In genomic region chr14:106277503-106277902, GRCh38 we compare ENCODE assay signal across 10 cellular contexts.
A peak's percentile ranks its signal among the peaks of the same experiment; 100 is the strongest.
DNase-seq lines count a peak whose midpoint lies in the region; ATAC-seq, FAIRE-seq and TF ChIP-seq lines count a peak whose summit lies in the region.
"Had no signal": no experiment of that assay in that cellular context is flagged by ENCODE, and none has a peak within 500 bp of the region (broad histone marks: within the 10 kb centered on the region; RNA-seq: fewer than 3 reads in every experiment).

No MANE protein-coding gene starts in this region.

- no peaks in the 10 kb centered on the region for H3K36me3 ChIP-seq in WERI-Rb-1
- H3K36me3 ChIP-seq in HepG2 (replicated peaks in 1 of 2; ENCODE audit: control insufficient read depth in 1 of 2, insufficient read depth in 2 of 2, low read length in 2 of 2), result no peaks in the 10 kb centered on the region
- no peaks in the 10 kb centered on the region for H3K36me3 ChIP-seq in MG63
- no peaks in the 10 kb centered on the region for H3K36me3 ChIP-seq in smooth muscle cell (ENCODE audit: low read depth)
- H3K36me3 ChIP-seq: SJSA1 had no signal

- H3F3A ChIP-seq in smooth muscle cell (ENCODE audit: low read depth), result no peaks in the 10 kb centered on the region

- no peaks in the 10 kb centered on the region for H3K9me3 ChIP-seq in WERI-Rb-1 (ENCODE audit: severe bottlenecking)
- no peaks in the 10 kb centered on the region for H3K9me3 ChIP-seq in HepG2 (ENCODE audit: low read length)
- H3K9me3 ChIP-seq in MG63, result no peaks in the 10 kb centered on the region
- H3K9me3 ChIP-seq in smooth muscle cell (replicated peaks; ENCODE audit: low read depth), result peaks cover 7% of the 10 kb centered on the region
- H3K9me3 ChIP-seq: SJSA1 had no signal

- TF ChIP-seq RAD21 in HepG2 (CRISPR knock-in tag; IDR thresholded peaks at IDR 0.05), result no peak

- H3K4me2 ChIP-seq in HepG2 (ENCODE audit: low read depth, low read length) (no peak overlapping the region), smooth muscle cell (no peak overlapping the region)

- H2AFZ ChIP-seq in HepG2 (ENCODE audit: low read length) (no peak overlapping the region), smooth muscle cell (ENCODE audit: low read depth) (no peak overlapping the region)

- DNase-seq in COLO829 (ENCODE audit: low spot score), result peak; percentile 45
- DNase-seq in HFFc6, result no peak
- DNase-seq in WERI-Rb-1, result no peak
- DNase-seq in HepG2 (ENCODE audit: low spot score), result peak; percentile 4
- DNase-seq in T1000 (lab: John Stamatoyannopoulos, UW), result no peak
- no peak for DNase-seq in MG63
- DNase-seq in glutamatergic neuron, result no peak
- no peak for DNase-seq in smooth muscle cell (lab: John Stamatoyannopoulos, UW; ENCODE audit: unreplicated experiment)

- in situ Hi-C loops in HepG2 (cut with HindIII; ENCODE audit: extremely low pct_ligation_motif_present, low pct_unique_long_range_greater_than_20kb), result no loop called here

- no peaks in the 10 kb centered on the region for H3K4me1 ChIP-seq in HepG2 (ENCODE audit: insufficient read depth, low read length)
- H3K4me1 ChIP-seq in smooth muscle cell (ENCODE audit: low read depth), result no peaks in the 10 kb centered on the region
- H3K4me1 ChIP-seq: SJSA1 had no signal

- H3K4me3 ChIP-seq in WERI-Rb-1 (ENCODE audit: low read depth, low read length) (no peak overlapping the region), HepG2 (replicated peaks in 1 of 3; ENCODE audit: insufficient read depth in 1 of 3, low read depth in 2 of 3, low read length in 3 of 3) (no peak overlapping the region), MG63 (no peak overlapping the region), smooth muscle cell (no peak overlapping the region)
- H3K4me3 ChIP-seq: SJSA1 had no signal

- peak; percentile 71 for ATAC-seq in HepG2

- CTCF ChIA-PET in HepG2 (lab: Yijun Ruan, JAX; ENCODE audit: low intra/inter-chr PET ratio, low total read pairs), result no interaction called here

- no peak overlapping the region for H3K27ac ChIP-seq in WERI-Rb-1
- H3K27ac ChIP-seq in HepG2 (ENCODE audit: extremely low read length, insufficient read depth, low read length), result no peak overlapping the region
- H3K27ac ChIP-seq in smooth muscle cell (ENCODE audit: low read depth), result no peak overlapping the region
- H3K27ac ChIP-seq: SJSA1 had no signal

- no peak overlapping the region for H3K27ac Mint-ChIP-seq in HFFc6
- H3K27ac Mint-ChIP-seq in glutamatergic neuron (ENCODE audit: unreplicated experiment), result no peak overlapping the region

- H3K4me3 Mint-ChIP-seq in HFFc6, result no peak overlapping the region
- H3K4me3 Mint-ChIP-seq in glutamatergic neuron (ENCODE audit: unreplicated experiment), result no peak overlapping the region

- no TSS peak for BruUV-seq in HepG2 (replicated peaks; lab: Mats Ljungman, UMichigan)

- H4K20me1 ChIP-seq in HepG2 (ENCODE audit: insufficient read depth, low read length) (no peaks in the 10 kb centered on the region), smooth muscle cell (ENCODE audit: low read depth) (no peaks in the 10 kb centered on the region)

- POLR2A ChIA-PET in HepG2 (lab: Yijun Ruan, JAX), result no interaction called here

- FAIRE-seq in HepG2 (lab: Jason Lieb, UNC), result no peak
- FAIRE-seq: urothelium cell line had no signal

- H3K79me2 ChIP-seq in HepG2 (ENCODE audit: insufficient read depth, low read length), result no peaks in the 10 kb centered on the region
- H3K79me2 ChIP-seq in smooth muscle cell (ENCODE audit: low read depth), result no peaks in the 10 kb centered on the region

- H3K36me3 Mint-ChIP-seq in HFFc6 (ENCODE audit: low read depth) (no peaks in the 10 kb centered on the region), glutamatergic neuron (ENCODE audit: unreplicated experiment) (peaks cover 8% of the 10 kb centered on the region)

- no peak overlapping the region for H3K9ac ChIP-seq in HepG2 (ENCODE audit: insufficient read depth, low read depth, low read length)
- no peak overlapping the region for H3K9ac ChIP-seq in smooth muscle cell (ENCODE audit: low read depth)

- H3K4me1 Mint-ChIP-seq in HFFc6 (ENCODE audit: low read depth) (no peaks in the 10 kb centered on the region), glutamatergic neuron (ENCODE audit: low read depth, unreplicated experiment) (no peaks in the 10 kb centered on the region)

- TF ChIP-seq CTCF in HFFc6 (IDR thresholded peaks at IDR 0.05) (peak; percentile 32; the same call in 1 of the 2 replicates), WERI-Rb-1 (IDR thresholded peaks at IDR 0.05; ENCODE audit: low read depth, low read length) (peak; percentile 76), HepG2 (CRISPR knock-in tag; IDR thresholded peaks at IDR 0.05) (peak; percentile 60), glutamatergic neuron (IDR thresholded peaks at IDR 0.05; ENCODE audit: partially characterized antibody, unreplicated experiment) (no peak), smooth muscle cell (IDR thresholded peaks at IDR 0.05; ENCODE audit: borderline replicate concordance, insufficient read depth, poor library complexity, severe bottlenecking) (no peak)

- WGBS in HepG2 (ENCODE audit: low lambda C conversion rate), result 32% methylated on average over 3 of the region's 3 CpGs
- 39% methylated on average over 3 of the region's 3 CpGs for WGBS in smooth muscle cell (ENCODE audit: low lambda C conversion rate)

- H3K27me3 ChIP-seq in WERI-Rb-1 (ENCODE audit: insufficient read depth, low read depth, severe bottlenecking) (peaks cover 59% of the 10 kb centered on the region), HepG2 (ENCODE audit: control insufficient read depth in 1 of 2, insufficient read depth in 2 of 2, low read length in 2 of 2) (peaks cover 4 to 18% of the 10 kb centered on the region in 2 experiments; a peak in 3 of 5 replicates), MG63 (no peaks in the 10 kb centered on the region), smooth muscle cell (ENCODE audit: low read depth) (no peaks in the 10 kb centered on the region)

- intact Hi-C loops in HepG2 (cut with micrococcal nuclease; ENCODE audit: unreplicated experiment), result no loop called here

- H3K27me3 Mint-ChIP-seq in HFFc6 (ENCODE audit: insufficient read depth) (no peaks in the 10 kb centered on the region; the same call in 1 of the 2 replicates), glutamatergic neuron (ENCODE audit: unreplicated experiment) (peaks cover 3% of the 10 kb centered on the region)

- TF ChIP-seq EP300 in HepG2 (IDR thresholded peaks at IDR 0.05; ENCODE audit: low read depth in 2 of 2, low read length in 2 of 2) (no peak), HepG2 (CRISPR knock-in tag; IDR thresholded peaks at IDR 0.05; ENCODE audit: borderline replicate concordance) (no peak)

- peaks cover 49% of the 10 kb centered on the region for H3K9me3 Mint-ChIP-seq in HFFc6
- peaks cover 18% of the 10 kb centered on the region for H3K9me3 Mint-ChIP-seq in glutamatergic neuron (ENCODE audit: unreplicated experiment)

- TF ChIP-seq POLR2A in HepG2 (IDR thresholded peaks at IDR 0.05; ENCODE audit: insufficient read depth in 1 of 2, low read depth in 2 of 2, low read length in 2 of 2), result no peak

TF ChIP-seq in HepG2, 621 proteins besides CTCF, POLR2A, EP300 and RAD21:
- TF ChIP-seq XRCC5 (optimal IDR thresholded peaks at IDR 0.05; ENCODE audit: low read length) (peak; percentile 29), HMG20B (CRISPR knock-in tag; conservative IDR thresholded peaks at IDR 0.05) (no peak)
TF ChIP-seq in HepG2: peak in this region for 1.

Comparison
In these comparisons a context has a peak if more than half of its experiments do, and no peak if none do; other contexts are left out.
1. DNase-seq: peak in COLO829 (single experiment) and HepG2 (single experiment); none in HFFc6 (single experiment), WERI-Rb-1 (single experiment), T1000 (single experiment), MG63 (single experiment), glutamatergic neuron (single experiment) and smooth muscle cell (single experiment).
2. CTCF ChIP-seq: peak in HFFc6 (single experiment), WERI-Rb-1 (single experiment) and HepG2 (single experiment); none in glutamatergic neuron (single experiment) and smooth muscle cell (single experiment).